In genomic region chr6:108734336-108734922, GRCh38 we compare ENCODE assay signal across 19 cellular contexts.
"Had no signal": no experiment of that assay in that cellular context is flagged by ENCODE, and none has a peak within 500 bp of the region (broad histone marks: within the 10 kb centered on the region; RNA-seq: fewer than 3 reads in every experiment).

No MANE protein-coding gene starts in this region.

- H3K4me2 ChIP-seq: neural progenitor cell had no signal

- H3K27ac ChIP-seq: cardiac muscle cell, dorsolateral prefrontal cortex, foreskin keratinocyte, neural progenitor cell, prostate gland, right atrium auricular region, suprapubic skin, WERI-Rb-1 had no signal

- H3K36me3 ChIP-seq: cardiac muscle cell, neural progenitor cell, prostate gland, right atrium auricular region, suprapubic skin, WERI-Rb-1 had no signal

- H3K9ac ChIP-seq: neural progenitor cell had no signal

- H3K27me3 ChIP-seq: dorsolateral prefrontal cortex, foreskin keratinocyte, right atrium auricular region, suprapubic skin had no signal

- ATAC-seq: activated CD4-positive, alpha-beta T cell treated with anti-CD3 and anti-CD28 coated beads for 36 hours; activated T-helper 17 cell treated with anti-CD3 and anti-CD28 coated beads, Interleukin-2, amount 50 U/mL, for 72 hours; foreskin keratinocyte; left ventricle myocardium superior; naive thymus-derived CD4-positive, alpha-beta T cell had no signal

- DNase-seq: activated CD4-positive, alpha-beta T cell treated with anti-CD3 and anti-CD28 coated beads for 36 hours; activated CD4-positive, alpha-beta T cell treated with anti-CD3 and anti-CD28 coated beads, Interleukin-2, amount 50 U/mL, for 48 hours; activated naive CD4-positive, alpha-beta T cell; activated naive CD8-positive, alpha-beta T cell treated with anti-CD3 and anti-CD28 coated beads, Interleukin-2, amount 10 ng/mL, durations not matched to agents 7 days and 5 days; amygdala; dorsolateral prefrontal cortex; foreskin keratinocyte; kidney glomerular epithelial cell; left ventricle myocardium superior; naive thymus-derived CD4-positive, alpha-beta T cell; stimulated activated CD4-positive, alpha-beta T cell treated with anti-CD3 and anti-CD28 coated beads, Interleukin-2, amount 100 ng/mL, for 48 hours; T-helper 2 cell; WERI-Rb-1 had no signal

- H3K4me1 ChIP-seq: prostate gland had no signal

- H2AFZ ChIP-seq: neural progenitor cell had no signal

- H3K9me3 ChIP-seq: prostate gland, right atrium auricular region, suprapubic skin had no signal

- H3K4me3 ChIP-seq: cardiac muscle cell, dorsolateral prefrontal cortex, neural progenitor cell, prostate gland, right atrium auricular region, suprapubic skin had no signal
